In the genomic region with DNA sequence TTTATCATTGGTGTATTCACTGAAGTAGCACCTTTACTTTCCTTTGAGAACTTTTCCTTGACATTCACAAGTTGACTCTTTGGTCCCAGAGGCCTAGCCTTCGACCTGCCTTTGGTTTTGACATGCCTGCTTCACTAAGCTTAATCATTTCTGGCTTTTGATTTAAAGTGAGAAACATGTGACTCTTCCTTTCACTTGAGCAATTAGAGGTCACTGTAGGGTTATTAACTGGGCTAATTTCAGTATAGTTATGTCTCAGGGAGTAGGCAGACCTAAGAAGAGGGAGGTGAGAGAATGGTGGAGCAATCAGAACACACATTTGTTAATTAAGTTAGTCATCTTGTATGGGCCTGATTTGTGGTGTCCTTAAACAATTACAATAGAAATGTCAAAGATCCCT, we compare ENCODE assay signal across 13 cellular contexts.
DNase-seq lines count a peak whose midpoint lies in the region; ATAC-seq lines count a peak whose summit lies in the region.
"Had no signal": no experiment of that assay in that cellular context is flagged by ENCODE, and none has a peak within 500 bp of the region (broad histone marks: within the 10 kb centered on the region; RNA-seq: fewer than 3 reads in every experiment).

No MANE protein-coding gene starts in this region.

- no peaks in the 10 kb centered on the region for H3K27me3 Mint-ChIP-seq in T-cell
- H3K27me3 Mint-ChIP-seq: activated T-cell treated with anti-CD3 and anti-CD28 coated beads, Interleukin-2, amount 50 U/mL, for 24 hours had no signal

- H3K4me3 Mint-ChIP-seq in T-cell: no peak overlapping the region
- H3K4me3 Mint-ChIP-seq in stimulated activated effector memory CD8-positive, alpha-beta T cell treated with anti-CD3 and anti-CD28 coated beads, Interleukin-12 subunit alpha, Interleukin-12 subunit beta, amount 100 ng/mL, for 72 hours: no peak overlapping the region
- H3K4me3 Mint-ChIP-seq: activated T-cell treated with anti-CD3 and anti-CD28 coated beads, Interleukin-2, amount 50 U/mL, for 24 hours had no signal

- CTCF ChIA-PET in T-cell (lab: Charles Lee): no interaction called here

- no peak overlapping the region for H3K27ac Mint-ChIP-seq in T-cell
- no peak overlapping the region for H3K27ac Mint-ChIP-seq in stimulated activated effector memory CD8-positive, alpha-beta T cell treated with anti-CD3 and anti-CD28 coated beads, Interleukin-12 subunit alpha, Interleukin-12 subunit beta, amount 100 ng/mL, for 72 hours
- H3K27ac Mint-ChIP-seq: activated T-cell treated with anti-CD3 and anti-CD28 coated beads, Interleukin-2, amount 50 U/mL, for 24 hours had no signal

- ATAC-seq in GM18867 (IDR thresholded peaks at IDR 0.05; ENCODE audit: unreplicated experiment): peak; percentile 69
- peak; percentile 76 for ATAC-seq in GM21423 (IDR thresholded peaks at IDR 0.05; ENCODE audit: unreplicated experiment)
- ATAC-seq in HG02981 (IDR thresholded peaks at IDR 0.05; ENCODE audit: unreplicated experiment): peak; percentile 91
- ATAC-seq in HG03565 (IDR thresholded peaks at IDR 0.05; ENCODE audit: unreplicated experiment): peak; percentile 83
- no peak for ATAC-seq in T-cell (replicated peaks in 1 of 4)
- ATAC-seq in stimulated activated effector memory CD8-positive, alpha-beta T cell treated with anti-CD3 and anti-CD28 coated beads, Interleukin-12 subunit alpha, Interleukin-12 subunit beta, amount 100 ng/mL, for 72 hours: no peak
- ATAC-seq: activated CD4-positive, CD25-positive, alpha-beta regulatory T cell treated with anti-CD3 and anti-CD28 coated beads, Interleukin-2, amount 50 U/mL, for 24 hours had no signal

- POLR2A ChIA-PET in T-cell (lab: Charles Lee): no interaction called here

- no peaks in the 10 kb centered on the region for H3K4me1 Mint-ChIP-seq in T-cell
- no peaks in the 10 kb centered on the region for H3K4me1 Mint-ChIP-seq in stimulated activated effector memory CD8-positive, alpha-beta T cell treated with anti-CD3 and anti-CD28 coated beads, Interleukin-12 subunit alpha, Interleukin-12 subunit beta, amount 100 ng/mL, for 72 hours

- H3K36me3 Mint-ChIP-seq in T-cell: no peaks in the 10 kb centered on the region
- no peaks in the 10 kb centered on the region for H3K36me3 Mint-ChIP-seq in stimulated activated effector memory CD8-positive, alpha-beta T cell treated with anti-CD3 and anti-CD28 coated beads, Interleukin-12 subunit alpha, Interleukin-12 subunit beta, amount 100 ng/mL, for 72 hours

- DNase-seq in NCI-H146 treated with DMSO at 0.1 percent for 48 hours (lab: John Stamatoyannopoulos, UW; ENCODE audit: unreplicated experiment) (no peak), T-cell (no peak)
- DNase-seq in stimulated activated effector memory CD8-positive, alpha-beta T cell treated with anti-CD3 and anti-CD28 coated beads, Interleukin-12 subunit alpha, Interleukin-12 subunit beta, amount 100 ng/mL, for 72 hours (ENCODE audit: low spot score in 2 of 2): no peak
- DNase-seq in activated CD8-positive, alpha-beta memory T cell treated with anti-CD3 and anti-CD28 coated beads for 24 hours: no peak
- DNase-seq: activated T-cell treated with anti-CD3 and anti-CD28 coated beads, Interleukin-2, amount 50 U/mL, for 24 hours; foreskin melanocyte; kidney; NCI-H2107 had no signal

- H3K9me3 Mint-ChIP-seq in T-cell: peaks cover 0 to 2% (median 0%) of the 10 kb centered on the region in 3 donors
- peaks cover under 1% of the 10 kb centered on the region for H3K9me3 Mint-ChIP-seq in stimulated activated effector memory CD8-positive, alpha-beta T cell treated with anti-CD3 and anti-CD28 coated beads, Interleukin-12 subunit alpha, Interleukin-12 subunit beta, amount 100 ng/mL, for 72 hours
- H3K9me3 Mint-ChIP-seq: activated T-cell treated with anti-CD3 and anti-CD28 coated beads, Interleukin-2, amount 50 U/mL, for 24 hours had no signal

Comparison
In these comparisons a context has a peak if more than half of its experiments do, and no peak if none do; other contexts are left out.
1. ATAC-seq: peak in GM18867 (single experiment), GM21423 (single experiment), HG02981 (single experiment) and HG03565 (single experiment); none in T-cell (0 of 4) and stimulated activated effector memory CD8-positive, alpha-beta T cell treated with anti-CD3 and anti-CD28 coated beads, Interleukin-12 subunit alpha, Interleukin-12 subunit beta, amount 100 ng/mL, for 72 hours (single experiment).